12 cellular contexts compared by ENCODE assay signal in genomic region chr3:11690863-11691833, GRCh38. TPM values are rescaled to one million over a fixed set of nuclear protein-coding genes. Genes with fewer than 3 reads are reported as not detected.
DNase-seq lines count a peak whose midpoint lies in the region; FAIRE-seq and TF ChIP-seq lines count a peak whose summit lies in the region.
"Had no signal": no experiment of that assay in that cellular context is flagged by ENCODE, and none has a peak within 500 bp of the region (broad histone marks: within the 10 kb centered on the region; RNA-seq: fewer than 3 reads in every experiment).

No MANE protein-coding gene starts in this region.

- POLR2A ChIA-PET in endothelial cell of umbilical vein (lab: Charles Lee), result no interaction called here

- H3K36me3 ChIP-seq in endothelial cell of umbilical vein (ENCODE audit: control insufficient read depth in 2 of 2, extremely low read depth in 1 of 2, insufficient read depth in 2 of 2, low read length in 2 of 2) (no peaks in the 10 kb centered on the region), neural progenitor cell (no peaks in the 10 kb centered on the region)
- no peaks in the 10 kb centered on the region for H3K36me3 ChIP-seq in effector memory CD4-positive, alpha-beta T cell (ENCODE audit: control insufficient read depth, insufficient read depth, low read length)

- H3K4me1 ChIP-seq in endothelial cell of umbilical vein (ENCODE audit: control insufficient read depth, extremely low read depth, insufficient read depth, low read length), result no peaks in the 10 kb centered on the region
- peaks cover 24% of the 10 kb centered on the region for H3K4me1 ChIP-seq in neural progenitor cell
- no peaks in the 10 kb centered on the region for H3K4me1 ChIP-seq in effector memory CD4-positive, alpha-beta T cell (ENCODE audit: control insufficient read depth, insufficient read depth, low read length, poor library complexity, severe bottlenecking)

- no peaks in the 10 kb centered on the region for H3K9me3 Mint-ChIP-seq in neural progenitor cell
- H3K9me3 Mint-ChIP-seq: naive thymus-derived CD8-positive, alpha-beta T cell had no signal

- no TSS peak for BruUV-seq in endothelial cell of umbilical vein (replicated peaks; lab: Mats Ljungman, UMichigan)

- DNase-seq in GM03348 (ENCODE audit: low spot score), result peak; percentile 52
- DNase-seq in NCI-H69 (lab: John Stamatoyannopoulos, UW), result peak; percentile 24
- DNase-seq in endothelial cell of umbilical vein (ENCODE audit: low read depth, low spot score), result peak; percentile 21
- peak; percentile 7 for DNase-seq in neural progenitor cell (ENCODE audit: low spot score)
- DNase-seq in DMS153 (lab: John Stamatoyannopoulos, UW), result no peak
- DNase-seq in HuH-7 (ENCODE audit: low spot score), result no peak
- no peak for DNase-seq in effector memory CD4-positive, alpha-beta T cell
- no peak for DNase-seq in NCI-H345 (lab: John Stamatoyannopoulos, UW)
- DNase-seq: erythroblast; MV-4-11; naive thymus-derived CD8-positive, alpha-beta T cell had no signal

- intact Hi-C loops in endothelial cell of umbilical vein (cut with micrococcal nuclease), result no loop called here

- TF ChIP-seq CTCF in endothelial cell of umbilical vein (IDR thresholded peaks at IDR 0.05; ENCODE audit: extremely low read depth in 1 of 2, insufficient read depth in 1 of 2, low read depth in 1 of 2, low read length in 2 of 2), result no peak
- TF ChIP-seq CTCF in neural progenitor cell (IDR thresholded peaks at IDR 0.05), result no peak

- no peak overlapping the region for H3K27ac Mint-ChIP-seq in neural progenitor cell

- CTCF ChIA-PET in endothelial cell of umbilical vein (lab: Charles Lee), result interaction anchor here (1.6 to 2.6 kb wide), 2 partner anchors 10 to 12 kb away, joined by 5 to 8 read pairs; no protein-coding TSS in a partner anchor

- H3K27ac ChIP-seq in endothelial cell of umbilical vein (ENCODE audit: insufficient read depth, low read depth, low read length), result no peak overlapping the region
- H3K27ac ChIP-seq in neural progenitor cell, result peak overlapping the region; percentile 9
- H3K27ac ChIP-seq in effector memory CD4-positive, alpha-beta T cell (ENCODE audit: insufficient read depth, low read length, poor library complexity, severe bottlenecking), result no peak overlapping the region

- H3K9ac ChIP-seq in endothelial cell of umbilical vein (replicated peaks; ENCODE audit: extremely low read depth, insufficient read depth, low read length) (no peak overlapping the region), neural progenitor cell (no peak overlapping the region)

- H2AFZ ChIP-seq in endothelial cell of umbilical vein (ENCODE audit: low read depth, low read length), result no peak overlapping the region
- H2AFZ ChIP-seq in neural progenitor cell (replicated peaks), result no peak overlapping the region

- no peaks in the 10 kb centered on the region for H3K27me3 Mint-ChIP-seq in neural progenitor cell (ENCODE audit: insufficient read depth, low read depth)
- H3K27me3 Mint-ChIP-seq: naive thymus-derived CD8-positive, alpha-beta T cell had no signal

- no peaks in the 10 kb centered on the region for H3K27me3 ChIP-seq in endothelial cell of umbilical vein (ENCODE audit: control insufficient read depth in 2 of 2, insufficient read depth in 2 of 2, low read length in 2 of 2)
- H3K27me3 ChIP-seq in neural progenitor cell, result no peaks in the 10 kb centered on the region
- H3K27me3 ChIP-seq in effector memory CD4-positive, alpha-beta T cell (replicated peaks; ENCODE audit: control insufficient read depth, insufficient read depth, low read length, poor library complexity, severe bottlenecking), result no peaks in the 10 kb centered on the region

- TF ChIP-seq POLR2A in endothelial cell of umbilical vein (IDR thresholded peaks at IDR 0.05; ENCODE audit: low read depth, low read length), result no peak

- H3K79me2 ChIP-seq in endothelial cell of umbilical vein (ENCODE audit: control insufficient read depth, insufficient read depth, low read length) (no peaks in the 10 kb centered on the region), neural progenitor cell (ENCODE audit: low read depth) (no peaks in the 10 kb centered on the region)

- no peaks in the 10 kb centered on the region for H4K20me1 ChIP-seq in endothelial cell of umbilical vein (replicated peaks; ENCODE audit: control insufficient read depth, extremely low read depth, insufficient read depth, low read length)
- no peaks in the 10 kb centered on the region for H4K20me1 ChIP-seq in neural progenitor cell (ENCODE audit: low read depth)

- H3K4me3 ChIP-seq in endothelial cell of umbilical vein (replicated peaks in 1 of 3; ENCODE audit: insufficient read depth in 1 of 3, low read depth in 1 of 3, low read length in 3 of 3) (no peak overlapping the region), neural progenitor cell (no peak overlapping the region)
- no peak overlapping the region for H3K4me3 ChIP-seq in effector memory CD4-positive, alpha-beta T cell (ENCODE audit: insufficient read depth, low read depth, low read length, poor library complexity, severe bottlenecking)

- peaks cover 18% of the 10 kb centered on the region for H3F3A ChIP-seq in neural progenitor cell (ENCODE audit: low read depth)

- dilution Hi-C loops in endothelial cell of umbilical vein (cut with MboI; ENCODE audit: extremely low pct_ligation_motif_present, low sequenced_read_pairs), result no loop called here

- no peaks in the 10 kb centered on the region for H3K9me1 ChIP-seq in endothelial cell of umbilical vein (replicated peaks; ENCODE audit: control insufficient read depth, extremely low read depth, insufficient read depth, low read length)

- H3K36me3 Mint-ChIP-seq in neural progenitor cell, result no peaks in the 10 kb centered on the region

- H3K4me1 Mint-ChIP-seq in neural progenitor cell, result peaks cover 20% of the 10 kb centered on the region

- peak overlapping the region; percentile 37 for H3K4me3 Mint-ChIP-seq in neural progenitor cell

- FAIRE-seq in endothelial cell of umbilical vein (lab: Jason Lieb, UNC), result no peak
- FAIRE-seq: D721Med had no signal

- H3K9me3 ChIP-seq in endothelial cell of umbilical vein (replicated peaks; ENCODE audit: control insufficient read depth, insufficient read depth, low read length), result no peaks in the 10 kb centered on the region
- H3K9me3 ChIP-seq in neural progenitor cell (ENCODE audit: low read depth), result no peaks in the 10 kb centered on the region
- no peaks in the 10 kb centered on the region for H3K9me3 ChIP-seq in effector memory CD4-positive, alpha-beta T cell (ENCODE audit: control insufficient read depth, low read length)

- H3K4me2 ChIP-seq in endothelial cell of umbilical vein (ENCODE audit: insufficient read depth, low read length) (no peak overlapping the region), neural progenitor cell (no peak overlapping the region)

TF ChIP-seq in endothelial cell of umbilical vein, 7 proteins besides CTCF, POLR2A, EP300 and RAD21:
- TF ChIP-seq EZH2 (IDR thresholded peaks at IDR 0.05; ENCODE audit: borderline replicate concordance, low read depth, low read length, severe bottlenecking) (no peak), JUN (IDR thresholded peaks at IDR 0.05; ENCODE audit: borderline replicate concordance, insufficient read depth, insufficient read length, low read depth) (no peak), MYC (IDR thresholded peaks at IDR 0.05; ENCODE audit: low read depth, low read length) (no peak)
TF ChIP-seq in endothelial cell of umbilical vein: peak in this region for 0.

RNA-seq across cellular contexts. Expression of gene VGLL4, which starts 47.4 kb away (rescaled TPM):
- total RNA-seq in endothelial cell of umbilical vein (58.9 and 67.0 TPM in 2 replicates), neural progenitor cell (ENCODE audit: low replicate concordance) (82.6 and 111 TPM in 2 replicates)
- 75.9 and 78.9 TPM in 2 replicates for polyA plus RNA-seq in endothelial cell of umbilical vein
- 48.6 and 57.5 TPM in 2 replicates for polyA plus RNA-seq in endothelial cell of umbilical vein (2011; cell fraction: cytosol; rRNA removed)
- 95.4 and 99.1 TPM in 2 replicates for polyA plus RNA-seq in endothelial cell of umbilical vein (2011; cell fraction: nucleus; rRNA removed)
- polyA plus RNA-seq in endothelial cell of umbilical vein (2012), result 42.5 and 47.3 TPM in 2 replicates
- polyA minus RNA-seq in endothelial cell of umbilical vein, result 73.2 and 78.6 TPM in 2 replicates
- 16.1 TPM for polyA minus RNA-seq in endothelial cell of umbilical vein (2011; cell fraction: cytosol; rRNA and poly(A)+ RNA removed)
- polyA minus RNA-seq in endothelial cell of umbilical vein (2011; cell fraction: nucleus; rRNA and poly(A)+ RNA removed), result 112 and 132 TPM in 2 replicates

Comparison
In these comparisons a context has a peak if more than half of its experiments do, and no peak if none do; other contexts are left out.
1. DNase-seq: peak in GM03348 (single experiment), NCI-H69 (single experiment), endothelial cell of umbilical vein (single experiment) and neural progenitor cell (single experiment); none in DMS153 (single experiment), HuH-7 (single experiment), effector memory CD4-positive, alpha-beta T cell (0 of 3) and NCI-H345 (single experiment).